In the genomic region with DNA sequence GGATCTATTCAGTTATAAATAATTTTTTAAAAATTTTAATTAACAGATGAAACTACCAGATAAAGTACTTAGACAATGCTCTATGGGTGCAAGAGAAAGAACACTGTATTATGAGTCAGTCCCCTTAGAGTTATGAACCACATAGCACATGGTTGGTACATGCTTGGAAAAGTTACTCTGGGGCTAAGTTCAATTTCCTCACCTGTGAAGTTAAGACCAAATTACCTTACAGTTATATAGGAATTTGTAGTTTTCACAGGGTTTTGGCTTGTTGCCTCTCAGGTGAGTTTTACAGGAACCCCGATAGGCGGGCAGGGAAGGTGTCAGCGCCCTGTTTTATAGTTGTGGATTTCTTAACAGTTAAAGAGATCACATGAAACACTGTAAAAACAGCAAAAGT, we compare ENCODE assay signal across 2 cellular contexts.
TF ChIP-seq lines count a peak whose summit lies in the region.

No MANE protein-coding gene starts in this region.

TF ChIP-seq in IMR-90, 13 proteins besides CTCF, POLR2A, EP300 and RAD21:
- TF ChIP-seq, protein P1, sequence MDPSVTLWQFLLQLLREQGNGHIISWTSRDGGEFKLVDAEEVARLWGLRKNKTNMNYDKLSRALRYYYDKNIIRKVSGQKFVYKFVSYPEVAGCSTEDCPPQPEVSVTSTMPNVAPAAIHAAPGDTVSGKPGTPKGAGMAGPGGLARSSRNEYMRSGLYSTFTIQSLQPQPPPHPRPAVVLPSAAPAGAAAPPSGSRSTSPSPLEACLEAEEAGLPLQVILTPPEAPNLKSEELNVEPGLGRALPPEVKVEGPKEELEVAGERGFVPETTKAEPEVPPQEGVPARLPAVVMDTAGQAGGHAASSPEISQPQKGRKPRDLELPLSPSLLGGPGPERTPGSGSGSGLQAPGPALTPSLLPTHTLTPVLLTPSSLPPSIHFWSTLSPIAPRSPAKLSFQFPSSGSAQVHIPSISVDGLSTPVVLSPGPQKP (IDR thresholded peaks at IDR 0.05; ENCODE audit: borderline replicate concordance, low read depth, low read length), result no peak
- TF ChIP-seq MXI1 (IDR thresholded peaks at IDR 0.05; ENCODE audit: borderline replicate concordance, low read depth, low read length), result peak; percentile 62; the same call in 1 of the 2 replicates

TF ChIP-seq in K562, 482 proteins besides CTCF, POLR2A, EP300 and RAD21:
- TF ChIP-seq FOSL1 (tag; conservative IDR thresholded peaks at IDR 0.05) (peak; percentile 31; the same call in 1 of the 2 replicates), RAD51 (IDR thresholded peaks at IDR 0.05; ENCODE audit: borderline replicate concordance, low read depth) (no peak), JUND (IDR thresholded peaks at IDR 0.05; ENCODE audit: borderline replicate concordance, low read depth, low read length) (0 out of 2 replicates have a peak, but pooled peaks have one; percentile 5), JUND (tag; IDR thresholded peaks at IDR 0.05; ENCODE audit: borderline replicate concordance, low read depth, low read length) (no peak), ZNF41 (CRISPR knock-in tag; conservative IDR thresholded peaks at IDR 0.05) (no peak), POLR2H (tag; IDR thresholded peaks at IDR 0.05; ENCODE audit: low read depth) (0 out of 2 replicates have a peak, but pooled peaks have one; percentile 8)
- TF ChIP-seq, protein P2, sequence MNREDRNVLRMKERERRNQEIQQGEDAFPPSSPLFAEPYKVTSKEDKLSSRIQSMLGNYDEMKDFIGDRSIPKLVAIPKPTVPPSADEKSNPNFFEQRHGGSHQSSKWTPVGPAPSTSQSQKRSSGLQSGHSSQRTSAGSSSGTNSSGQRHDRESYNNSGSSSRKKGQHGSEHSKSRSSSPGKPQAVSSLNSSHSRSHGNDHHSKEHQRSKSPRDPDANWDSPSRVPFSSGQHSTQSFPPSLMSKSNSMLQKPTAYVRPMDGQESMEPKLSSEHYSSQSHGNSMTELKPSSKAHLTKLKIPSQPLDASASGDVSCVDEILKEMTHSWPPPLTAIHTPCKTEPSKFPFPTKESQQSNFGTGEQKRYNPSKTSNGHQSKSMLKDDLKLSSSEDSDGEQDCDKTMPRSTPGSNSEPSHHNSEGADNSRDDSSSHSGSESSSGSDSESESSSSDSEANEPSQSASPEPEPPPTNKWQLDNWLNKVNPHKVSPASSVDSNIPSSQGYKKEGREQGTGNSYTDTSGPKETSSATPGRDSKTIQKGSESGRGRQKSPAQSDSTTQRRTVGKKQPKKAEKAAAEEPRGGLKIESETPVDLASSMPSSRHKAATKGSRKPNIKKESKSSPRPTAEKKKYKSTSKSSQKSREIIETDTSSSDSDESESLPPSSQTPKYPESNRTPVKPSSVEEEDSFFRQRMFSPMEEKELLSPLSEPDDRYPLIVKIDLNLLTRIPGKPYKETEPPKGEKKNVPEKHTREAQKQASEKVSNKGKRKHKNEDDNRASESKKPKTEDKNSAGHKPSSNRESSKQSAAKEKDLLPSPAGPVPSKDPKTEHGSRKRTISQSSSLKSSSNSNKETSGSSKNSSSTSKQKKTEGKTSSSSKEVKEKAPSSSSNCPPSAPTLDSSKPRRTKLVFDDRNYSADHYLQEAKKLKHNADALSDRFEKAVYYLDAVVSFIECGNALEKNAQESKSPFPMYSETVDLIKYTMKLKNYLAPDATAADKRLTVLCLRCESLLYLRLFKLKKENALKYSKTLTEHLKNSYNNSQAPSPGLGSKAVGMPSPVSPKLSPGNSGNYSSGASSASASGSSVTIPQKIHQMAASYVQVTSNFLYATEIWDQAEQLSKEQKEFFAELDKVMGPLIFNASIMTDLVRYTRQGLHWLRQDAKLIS (CRISPR knock-in tag; IDR thresholded peaks at IDR 0.05), result no peak
- TF ChIP-seq, protein P3, sequence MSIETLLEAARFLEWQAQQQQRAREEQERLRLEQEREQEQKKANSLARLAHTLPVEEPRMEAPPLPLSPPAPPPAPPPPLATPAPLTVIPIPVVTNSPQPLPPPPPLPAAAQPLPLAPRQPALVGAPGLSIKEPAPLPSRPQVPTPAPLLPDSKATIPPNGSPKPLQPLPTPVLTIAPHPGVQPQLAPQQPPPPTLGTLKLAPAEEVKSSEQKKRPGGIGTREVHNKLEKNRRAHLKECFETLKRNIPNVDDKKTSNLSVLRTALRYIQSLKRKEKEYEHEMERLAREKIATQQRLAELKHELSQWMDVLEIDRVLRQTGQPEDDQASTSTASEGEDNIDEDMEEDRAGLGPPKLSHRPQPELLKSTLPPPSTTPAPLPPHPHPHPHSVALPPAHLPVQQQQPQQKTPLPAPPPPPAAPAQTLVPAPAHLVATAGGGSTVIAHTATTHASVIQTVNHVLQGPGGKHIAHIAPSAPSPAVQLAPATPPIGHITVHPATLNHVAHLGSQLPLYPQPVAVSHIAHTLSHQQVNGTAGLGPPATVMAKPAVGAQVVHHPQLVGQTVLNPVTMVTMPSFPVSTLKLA (conservative IDR thresholded peaks at IDR 0.05), result peak; percentile 14 to 31; a peak in 2 of 4 replicates
